In genomic region chr2:160492401-160493226, GRCh38 we compare ENCODE assay signal across 8 cellular contexts.
A peak's percentile ranks its signal among the peaks of the same experiment; 100 is the strongest.
DNase-seq lines count a peak whose midpoint lies in the region.

No MANE protein-coding gene starts in this region.

- in situ Hi-C loops in T47D (cut with HindIII; ENCODE audit: low pct_unique_long_range_greater_than_20kb, low sequenced_read_pairs), result no loop called here

- DNase-seq in KG1 (lab: John Stamatoyannopoulos, UW) (peak; percentile 41), UCSD-AML1 (lab: John Stamatoyannopoulos, UW; ENCODE audit: unreplicated experiment) (peak; percentile 28), T47D (ENCODE audit: low read depth in 1 of 2, low spot score in 1 of 2) (peak; percentile 67 to 70), iris pigment epithelial cell (ENCODE audit: low read depth) (peak; percentile 80), epidermal melanocyte (ENCODE audit: insufficient read length, low spot score) (no peak), GF-D8 (lab: John Stamatoyannopoulos, UW) (no peak)
- peak; percentile 72 for DNase-seq in stimulated activated CD4-positive, alpha-beta T cell treated with anti-CD3 and anti-CD28 coated beads, Interleukin-15, amount 100 ng/mL, for 24 hours

- H3K36me3 ChIP-seq in ES-I3 (ENCODE audit: insufficient read depth, low read length), result no peaks in the 10 kb centered on the region

- no peaks in the 10 kb centered on the region for H3K9me3 ChIP-seq in ES-I3 (ENCODE audit: control insufficient read depth, insufficient read depth, low read length)

- peak overlapping the region; percentile 61 for H3K9ac ChIP-seq in ES-I3 (ENCODE audit: low read depth, low read length)

- H3K4me1 ChIP-seq in ES-I3 (ENCODE audit: insufficient read depth, low read length), result peaks cover 5% of the 10 kb centered on the region; the same call in 1 of the 2 replicates

Comparison
In these comparisons a context has a peak if more than half of its experiments do, and no peak if none do; other contexts are left out.
1. DNase-seq: peak in KG1 (single experiment), UCSD-AML1 (single experiment), T47D (2 of 2), iris pigment epithelial cell (single experiment) and stimulated activated CD4-positive, alpha-beta T cell treated with anti-CD3 and anti-CD28 coated beads, Interleukin-15, amount 100 ng/mL, for 24 hours (single experiment); none in epidermal melanocyte (single experiment) and GF-D8 (single experiment).